In the genomic region with DNA sequence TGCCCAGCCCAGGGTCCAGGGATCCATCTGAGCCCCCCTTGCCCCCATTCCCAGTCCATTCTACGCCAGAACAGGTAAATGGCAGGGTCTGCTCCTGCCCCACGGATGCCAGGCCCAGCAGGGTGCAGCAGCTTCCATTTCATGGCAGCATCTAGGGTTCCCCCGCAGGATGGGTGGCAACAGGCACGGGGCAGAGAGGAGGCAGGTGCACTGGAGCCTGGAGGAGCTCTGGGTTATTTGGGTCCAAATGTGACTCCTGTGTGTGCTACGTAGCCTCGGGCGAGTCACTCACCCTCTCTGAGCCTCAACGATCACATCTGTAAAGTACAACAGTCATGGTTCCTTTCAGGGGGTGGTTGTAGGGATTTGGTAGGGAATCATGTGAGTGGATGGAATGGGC, we compare ENCODE assay signal across 1 cellular context.
TF ChIP-seq lines count a peak whose summit lies in the region.

No MANE protein-coding gene starts in this region.

TF ChIP-seq in A549, 52 proteins besides CTCF, POLR2A, EP300 and RAD21:
- TF ChIP-seq, protein P1, sequence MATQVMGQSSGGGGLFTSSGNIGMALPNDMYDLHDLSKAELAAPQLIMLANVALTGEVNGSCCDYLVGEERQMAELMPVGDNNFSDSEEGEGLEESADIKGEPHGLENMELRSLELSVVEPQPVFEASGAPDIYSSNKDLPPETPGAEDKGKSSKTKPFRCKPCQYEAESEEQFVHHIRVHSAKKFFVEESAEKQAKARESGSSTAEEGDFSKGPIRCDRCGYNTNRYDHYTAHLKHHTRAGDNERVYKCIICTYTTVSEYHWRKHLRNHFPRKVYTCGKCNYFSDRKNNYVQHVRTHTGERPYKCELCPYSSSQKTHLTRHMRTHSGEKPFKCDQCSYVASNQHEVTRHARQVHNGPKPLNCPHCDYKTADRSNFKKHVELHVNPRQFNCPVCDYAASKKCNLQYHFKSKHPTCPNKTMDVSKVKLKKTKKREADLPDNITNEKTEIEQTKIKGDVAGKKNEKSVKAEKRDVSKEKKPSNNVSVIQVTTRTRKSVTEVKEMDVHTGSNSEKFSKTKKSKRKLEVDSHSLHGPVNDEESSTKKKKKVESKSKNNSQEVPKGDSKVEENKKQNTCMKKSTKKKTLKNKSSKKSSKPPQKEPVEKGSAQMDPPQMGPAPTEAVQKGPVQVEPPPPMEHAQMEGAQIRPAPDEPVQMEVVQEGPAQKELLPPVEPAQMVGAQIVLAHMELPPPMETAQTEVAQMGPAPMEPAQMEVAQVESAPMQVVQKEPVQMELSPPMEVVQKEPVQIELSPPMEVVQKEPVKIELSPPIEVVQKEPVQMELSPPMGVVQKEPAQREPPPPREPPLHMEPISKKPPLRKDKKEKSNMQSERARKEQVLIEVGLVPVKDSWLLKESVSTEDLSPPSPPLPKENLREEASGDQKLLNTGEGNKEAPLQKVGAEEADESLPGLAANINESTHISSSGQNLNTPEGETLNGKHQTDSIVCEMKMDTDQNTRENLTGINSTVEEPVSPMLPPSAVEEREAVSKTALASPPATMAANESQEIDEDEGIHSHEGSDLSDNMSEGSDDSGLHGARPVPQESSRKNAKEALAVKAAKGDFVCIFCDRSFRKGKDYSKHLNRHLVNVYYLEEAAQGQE (IDR thresholded peaks at IDR 0.05): no peak
- TF ChIP-seq ZSCAN20 (CRISPR knock-in tag; IDR thresholded peaks at IDR 0.05): no peak
- no peak for TF ChIP-seq KDM1A (IDR thresholded peaks at IDR 0.05; ENCODE audit: low read depth)
- TF ChIP-seq FOSB (CRISPR knock-in tag; IDR thresholded peaks at IDR 0.05): no peak
- TF ChIP-seq POLR2AphosphoS2 (conservative IDR thresholded peaks at IDR 0.05; ENCODE audit: low read length): no peak
- TF ChIP-seq JUN (IDR thresholded peaks at IDR 0.05): no peak
- no peak for TF ChIP-seq HOXA7 (CRISPR knock-in tag; IDR thresholded peaks at IDR 0.05)
- TF ChIP-seq, protein P2, sequence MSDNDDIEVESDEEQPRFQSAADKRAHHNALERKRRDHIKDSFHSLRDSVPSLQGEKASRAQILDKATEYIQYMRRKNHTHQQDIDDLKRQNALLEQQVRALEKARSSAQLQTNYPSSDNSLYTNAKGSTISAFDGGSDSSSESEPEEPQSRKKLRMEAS (IDR thresholded peaks at IDR 0.05): no peak
- TF ChIP-seq MAFK (IDR thresholded peaks at IDR 0.05; ENCODE audit: partially characterized antibody): no peak
- TF ChIP-seq ESRRA (IDR thresholded peaks at IDR 0.05; ENCODE audit: borderline replicate concordance, low read length): no peak
- TF ChIP-seq HES2 (IDR thresholded peaks at IDR 0.05): no peak
- no peak for TF ChIP-seq RFX5 (IDR thresholded peaks at IDR 0.05)
- no peak for TF ChIP-seq ZFP36 (IDR thresholded peaks at IDR 0.05; ENCODE audit: borderline replicate concordance, partially characterized antibody)
- TF ChIP-seq HDAC2 (IDR thresholded peaks at IDR 0.05): no peak
- TF ChIP-seq GATA3 (IDR thresholded peaks at IDR 0.05; ENCODE audit: borderline replicate concordance): no peak
- no peak for TF ChIP-seq NFE2L2 (conservative IDR thresholded peaks at IDR 0.05; ENCODE audit: low read length)
- no peak for TF ChIP-seq SMC3 (IDR thresholded peaks at IDR 0.05)
- TF ChIP-seq HMGXB4 (CRISPR knock-in tag; IDR thresholded peaks at IDR 0.05; ENCODE audit: borderline replicate concordance): no peak
- no peak for TF ChIP-seq JUNB (IDR thresholded peaks at IDR 0.05)
- TF ChIP-seq EHF (CRISPR knock-in tag; IDR thresholded peaks at IDR 0.05): no peak
